In the genomic region with DNA sequence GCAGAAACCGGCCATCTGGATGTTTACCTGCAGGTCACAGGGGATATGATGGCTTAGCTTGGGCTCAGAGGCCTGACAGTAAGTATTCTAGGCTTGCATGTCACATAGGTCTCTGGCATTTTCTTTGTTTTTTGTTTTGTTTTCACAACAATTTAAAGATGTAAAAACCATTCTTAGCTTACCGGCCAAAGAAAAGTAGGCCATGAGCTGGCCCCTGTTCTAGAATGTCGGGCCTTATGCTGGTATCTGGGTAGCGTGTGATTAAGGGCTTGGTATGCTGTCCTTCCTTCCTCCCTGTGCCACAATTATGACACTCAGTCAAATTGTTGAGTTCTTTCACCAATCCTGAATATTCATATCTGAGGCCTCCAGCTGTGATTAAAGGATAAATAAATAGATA, we compare ENCODE assay signal across 1 cellular context.
TF ChIP-seq lines count a peak whose summit lies in the region.

No MANE protein-coding gene starts in this region.

TF ChIP-seq in GM23338, 12 proteins besides CTCF, POLR2A, EP300 and RAD21 (continued from another document):
- TF ChIP-seq, protein P1, sequence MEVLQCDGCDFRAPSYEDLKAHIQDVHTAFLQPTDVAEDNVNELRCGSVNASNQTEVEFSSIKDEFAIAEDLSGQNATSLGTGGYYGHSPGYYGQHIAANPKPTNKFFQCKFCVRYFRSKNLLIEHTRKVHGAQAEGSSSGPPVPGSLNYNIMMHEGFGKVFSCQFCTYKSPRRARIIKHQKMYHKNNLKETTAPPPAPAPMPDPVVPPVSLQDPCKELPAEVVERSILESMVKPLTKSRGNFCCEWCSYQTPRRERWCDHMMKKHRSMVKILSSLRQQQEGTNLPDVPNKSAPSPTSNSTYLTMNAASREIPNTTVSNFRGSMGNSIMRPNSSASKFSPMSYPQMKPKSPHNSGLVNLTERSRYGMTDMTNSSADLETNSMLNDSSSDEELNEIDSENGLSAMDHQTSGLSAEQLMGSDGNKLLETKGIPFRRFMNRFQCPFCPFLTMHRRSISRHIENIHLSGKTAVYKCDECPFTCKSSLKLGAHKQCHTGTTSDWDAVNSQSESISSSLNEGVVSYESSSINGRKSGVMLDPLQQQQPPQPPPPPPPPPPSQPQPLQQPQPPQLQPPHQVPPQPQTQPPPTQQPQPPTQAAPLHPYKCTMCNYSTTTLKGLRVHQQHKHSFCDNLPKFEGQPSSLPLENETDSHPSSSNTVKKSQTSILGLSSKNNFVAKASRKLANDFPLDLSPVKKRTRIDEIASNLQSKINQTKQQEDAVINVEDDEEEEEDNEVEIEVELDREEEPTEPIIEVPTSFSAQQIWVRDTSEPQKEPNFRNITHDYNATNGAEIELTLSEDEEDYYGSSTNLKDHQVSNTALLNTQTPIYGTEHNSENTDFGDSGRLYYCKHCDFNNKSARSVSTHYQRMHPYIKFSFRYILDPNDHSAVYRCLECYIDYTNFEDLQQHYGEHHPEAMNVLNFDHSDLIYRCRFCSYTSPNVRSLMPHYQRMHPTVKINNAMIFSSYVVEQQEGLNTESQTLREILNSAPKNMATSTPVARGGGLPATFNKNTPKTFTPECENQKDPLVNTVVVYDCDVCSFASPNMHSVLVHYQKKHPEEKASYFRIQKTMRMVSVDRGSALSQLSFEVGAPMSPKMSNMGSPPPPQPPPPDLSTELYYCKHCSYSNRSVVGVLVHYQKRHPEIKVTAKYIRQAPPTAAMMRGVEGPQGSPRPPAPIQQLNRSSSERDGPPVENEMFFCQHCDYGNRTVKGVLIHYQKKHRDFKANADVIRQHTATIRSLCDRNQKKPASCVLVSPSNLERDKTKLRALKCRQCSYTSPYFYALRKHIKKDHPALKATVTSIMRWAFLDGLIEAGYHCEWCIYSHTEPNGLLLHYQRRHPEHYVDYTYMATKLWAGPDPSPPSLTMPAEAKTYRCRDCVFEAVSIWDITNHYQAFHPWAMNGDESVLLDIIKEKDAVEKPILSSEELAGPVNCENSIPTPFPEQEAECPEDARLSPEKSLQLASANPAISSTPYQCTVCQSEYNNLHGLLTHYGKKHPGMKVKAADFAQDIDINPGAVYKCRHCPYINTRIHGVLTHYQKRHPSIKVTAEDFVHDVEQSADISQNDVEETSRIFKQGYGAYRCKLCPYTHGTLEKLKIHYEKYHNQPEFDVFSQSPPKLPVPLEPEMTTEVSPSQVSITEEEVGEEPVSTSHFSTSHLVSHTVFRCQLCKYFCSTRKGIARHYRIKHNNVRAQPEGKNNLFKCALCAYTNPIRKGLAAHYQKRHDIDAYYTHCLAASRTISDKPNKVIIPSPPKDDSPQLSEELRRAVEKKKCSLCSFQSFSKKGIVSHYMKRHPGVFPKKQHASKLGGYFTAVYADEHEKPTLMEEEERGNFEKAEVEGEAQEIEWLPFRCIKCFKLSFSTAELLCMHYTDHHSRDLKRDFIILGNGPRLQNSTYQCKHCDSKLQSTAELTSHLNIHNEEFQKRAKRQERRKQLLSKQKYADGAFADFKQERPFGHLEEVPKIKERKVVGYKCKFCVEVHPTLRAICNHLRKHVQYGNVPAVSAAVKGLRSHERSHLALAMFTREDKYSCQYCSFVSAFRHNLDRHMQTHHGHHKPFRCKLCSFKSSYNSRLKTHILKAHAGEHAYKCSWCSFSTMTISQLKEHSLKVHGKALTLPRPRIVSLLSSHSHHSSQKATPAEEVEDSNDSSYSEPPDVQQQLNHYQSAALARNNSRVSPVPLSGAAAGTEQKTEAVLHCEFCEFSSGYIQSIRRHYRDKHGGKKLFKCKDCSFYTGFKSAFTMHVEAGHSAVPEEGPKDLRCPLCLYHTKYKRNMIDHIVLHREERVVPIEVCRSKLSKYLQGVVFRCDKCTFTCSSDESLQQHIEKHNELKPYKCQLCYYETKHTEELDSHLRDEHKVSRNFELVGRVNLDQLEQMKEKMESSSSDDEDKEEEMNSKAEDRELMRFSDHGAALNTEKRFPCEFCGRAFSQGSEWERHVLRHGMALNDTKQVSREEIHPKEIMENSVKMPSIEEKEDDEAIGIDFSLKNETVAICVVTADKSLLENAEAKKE (CRISPR knock-in tag; IDR thresholded peaks at IDR 0.05) = no peak
- TF ChIP-seq ZNF331 (CRISPR knock-in tag; IDR thresholded peaks at IDR 0.05; ENCODE audit: low read depth) = no peak
- no peak for TF ChIP-seq STAT1 (IDR thresholded peaks at IDR 0.05; ENCODE audit: unreplicated experiment)
- TF ChIP-seq ETS1 (IDR thresholded peaks at IDR 0.05) = no peak
- TF ChIP-seq NANOG (IDR thresholded peaks at IDR 0.05; ENCODE audit: borderline replicate concordance) = no peak
- TF ChIP-seq, protein P2, sequence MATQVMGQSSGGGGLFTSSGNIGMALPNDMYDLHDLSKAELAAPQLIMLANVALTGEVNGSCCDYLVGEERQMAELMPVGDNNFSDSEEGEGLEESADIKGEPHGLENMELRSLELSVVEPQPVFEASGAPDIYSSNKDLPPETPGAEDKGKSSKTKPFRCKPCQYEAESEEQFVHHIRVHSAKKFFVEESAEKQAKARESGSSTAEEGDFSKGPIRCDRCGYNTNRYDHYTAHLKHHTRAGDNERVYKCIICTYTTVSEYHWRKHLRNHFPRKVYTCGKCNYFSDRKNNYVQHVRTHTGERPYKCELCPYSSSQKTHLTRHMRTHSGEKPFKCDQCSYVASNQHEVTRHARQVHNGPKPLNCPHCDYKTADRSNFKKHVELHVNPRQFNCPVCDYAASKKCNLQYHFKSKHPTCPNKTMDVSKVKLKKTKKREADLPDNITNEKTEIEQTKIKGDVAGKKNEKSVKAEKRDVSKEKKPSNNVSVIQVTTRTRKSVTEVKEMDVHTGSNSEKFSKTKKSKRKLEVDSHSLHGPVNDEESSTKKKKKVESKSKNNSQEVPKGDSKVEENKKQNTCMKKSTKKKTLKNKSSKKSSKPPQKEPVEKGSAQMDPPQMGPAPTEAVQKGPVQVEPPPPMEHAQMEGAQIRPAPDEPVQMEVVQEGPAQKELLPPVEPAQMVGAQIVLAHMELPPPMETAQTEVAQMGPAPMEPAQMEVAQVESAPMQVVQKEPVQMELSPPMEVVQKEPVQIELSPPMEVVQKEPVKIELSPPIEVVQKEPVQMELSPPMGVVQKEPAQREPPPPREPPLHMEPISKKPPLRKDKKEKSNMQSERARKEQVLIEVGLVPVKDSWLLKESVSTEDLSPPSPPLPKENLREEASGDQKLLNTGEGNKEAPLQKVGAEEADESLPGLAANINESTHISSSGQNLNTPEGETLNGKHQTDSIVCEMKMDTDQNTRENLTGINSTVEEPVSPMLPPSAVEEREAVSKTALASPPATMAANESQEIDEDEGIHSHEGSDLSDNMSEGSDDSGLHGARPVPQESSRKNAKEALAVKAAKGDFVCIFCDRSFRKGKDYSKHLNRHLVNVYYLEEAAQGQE (IDR thresholded peaks at IDR 0.05; ENCODE audit: unreplicated experiment) = no peak
- no peak for TF ChIP-seq CREB1 (CRISPR knock-in tag; IDR thresholded peaks at IDR 0.05; ENCODE audit: low read depth)
